In genomic region chr10:97538401-97538800, GRCh38 we compare ENCODE assay signal across 18 cellular contexts. TPM values are rescaled to one million over a fixed set of nuclear protein-coding genes. Genes with fewer than 3 reads are reported as not detected.
DNase-seq lines count a peak whose midpoint lies in the region; ATAC-seq, FAIRE-seq and TF ChIP-seq lines count a peak whose summit lies in the region.
"Had no signal": no experiment of that assay in that cellular context is flagged by ENCODE, and none has a peak within 500 bp of the region (broad histone marks: within the 10 kb centered on the region; RNA-seq: fewer than 3 reads in every experiment).

No MANE protein-coding gene starts in this region.

- no TSS peak for BruUV-seq in endothelial cell of umbilical vein (replicated peaks; lab: Mats Ljungman, UMichigan)

- dilution Hi-C loops in endothelial cell of umbilical vein (cut with MboI; ENCODE audit: extremely low pct_ligation_motif_present, low sequenced_read_pairs), result no loop called here

- no peaks in the 10 kb centered on the region for H3K9me3 Mint-ChIP-seq in stimulated activated memory B cell treated with anti-CD40 and anti-IgM and Interleukin-4, amounts not matched to agents 10 μg/mL and 1 μg/mL and 100 μg/mL, for 72 hours

- WGBS in A549 (ENCODE audit: missing lambda C conversion rate), result 33% methylated on average over 4 of the region's 4 CpGs

- no peak for TF ChIP-seq RAD21 in A549 (conservative IDR thresholded peaks at IDR 0.05 in 1 of 2, IDR thresholded peaks at IDR 0.05 in 1 of 2)

- no peak for TF ChIP-seq POLR2A in A549 (IDR thresholded peaks at IDR 0.05; ENCODE audit: low read length)
- no peak for TF ChIP-seq POLR2A in endothelial cell of umbilical vein (IDR thresholded peaks at IDR 0.05; ENCODE audit: low read depth, low read length)

- DNase-seq in A549 (ENCODE audit: low read depth in 1 of 2, low spot score in 1 of 2), result peak in 1 of 2 experiments; percentile 52
- peak; percentile 40 for DNase-seq in RPMI7951 (ENCODE audit: low read depth)
- DNase-seq in endothelial cell of umbilical vein (ENCODE audit: low read depth, low spot score), result no peak
- no peak for DNase-seq in osteoblast (ENCODE audit: insufficient read length, low spot score, missing footprints)
- DNase-seq in left colon, result no peak
- DNase-seq in HCEC 1CT, result no peak
- DNase-seq: activated CD8-positive, alpha-beta memory T cell treated with anti-CD3 and anti-CD28 coated beads, Interleukin-2, amount 10 ng/mL, durations not matched to agents 7 days and 5 days; DMS153; effector memory CD4-positive, alpha-beta T cell; hypothalamus; NCI-H1436; NCI-H526 treated with DMSO at 0.1 percent for 48 hours had no signal

- no peaks in the 10 kb centered on the region for H3K36me3 Mint-ChIP-seq in stimulated activated memory B cell treated with anti-CD40 and anti-IgM and Interleukin-4, amounts not matched to agents 10 μg/mL and 1 μg/mL and 100 μg/mL, for 72 hours
- H3K36me3 Mint-ChIP-seq: activated CD8-positive, alpha-beta memory T cell treated with anti-CD3 and anti-CD28 coated beads, Interleukin-2, amount 10 ng/mL, durations not matched to agents 7 days and 5 days; activated naive CD8-positive, alpha-beta T cell had no signal

- H3K9ac ChIP-seq in endothelial cell of umbilical vein (replicated peaks; ENCODE audit: extremely low read depth, insufficient read depth, low read length), result no peak overlapping the region

- peak overlapping the region; percentile 21 for H2AFZ ChIP-seq in endothelial cell of umbilical vein (ENCODE audit: low read depth, low read length)
- H2AFZ ChIP-seq in osteoblast (ENCODE audit: low read length), result no peak overlapping the region

- no peak overlapping the region for H3K4me3 Mint-ChIP-seq in stimulated activated memory B cell treated with anti-CD40 and anti-IgM and Interleukin-4, amounts not matched to agents 10 μg/mL and 1 μg/mL and 100 μg/mL, for 72 hours
- H3K4me3 Mint-ChIP-seq: activated CD8-positive, alpha-beta memory T cell treated with anti-CD3 and anti-CD28 coated beads, Interleukin-2, amount 10 ng/mL, durations not matched to agents 7 days and 5 days; activated naive CD8-positive, alpha-beta T cell had no signal

- TF ChIP-seq CTCF in A549 (IDR thresholded peaks at IDR 0.05) (no peak), endothelial cell of umbilical vein (IDR thresholded peaks at IDR 0.05; ENCODE audit: extremely low read depth in 1 of 2, insufficient read depth in 1 of 2, low read depth in 1 of 2, low read length in 2 of 2) (no peak), osteoblast (IDR thresholded peaks at IDR 0.05; ENCODE audit: extremely low read depth, low read depth, low read length) (no peak)

- H3K4me1 ChIP-seq in A549 (peaks cover 54% of the 10 kb centered on the region), endothelial cell of umbilical vein (ENCODE audit: control insufficient read depth, extremely low read depth, insufficient read depth, low read length) (peaks cover 40% of the 10 kb centered on the region), osteoblast (ENCODE audit: insufficient read depth, low read length) (peaks cover 55% of the 10 kb centered on the region)

- intact Hi-C loops in endothelial cell of umbilical vein (cut with micrococcal nuclease) (no loop called here), left colon (cut with DNase I, micrococcal nuclease) (no loop called here)

- H3K27ac ChIP-seq in A549 (peak overlapping the region; percentile 43 to 92), endothelial cell of umbilical vein (ENCODE audit: insufficient read depth, low read depth, low read length) (peak overlapping the region; percentile 8), osteoblast (ENCODE audit: low read depth, low read length) (peak overlapping the region; percentile 67)

- no peak for TF ChIP-seq EP300 in A549 (IDR thresholded peaks at IDR 0.05)

- H3K27me3 ChIP-seq in endothelial cell of umbilical vein (ENCODE audit: control insufficient read depth in 2 of 2, insufficient read depth in 2 of 2, low read length in 2 of 2), result no peaks in the 10 kb centered on the region
- no peaks in the 10 kb centered on the region for H3K27me3 ChIP-seq in osteoblast (ENCODE audit: insufficient read depth, low read length)
- H3K27me3 ChIP-seq: tibial nerve had no signal

- ATAC-seq in A549 (no peak; a peak in 1 of 6 replicates), HG03457 (IDR thresholded peaks at IDR 0.05; ENCODE audit: unreplicated experiment) (no peak), left colon (no peak)
- no peak for ATAC-seq in stimulated activated memory B cell treated with anti-CD40 and anti-IgM and Interleukin-4, amounts not matched to agents 10 μg/mL and 1 μg/mL and 100 μg/mL, for 72 hours
- ATAC-seq: activated CD8-positive, alpha-beta memory T cell treated with anti-CD3 and anti-CD28 coated beads, Interleukin-2, amount 10 ng/mL, durations not matched to agents 7 days and 5 days; GM12878 had no signal

- no peaks in the 10 kb centered on the region for H4K20me1 ChIP-seq in endothelial cell of umbilical vein (replicated peaks; ENCODE audit: control insufficient read depth, extremely low read depth, insufficient read depth, low read length)
- H4K20me1 ChIP-seq in osteoblast (ENCODE audit: insufficient read depth, low read length), result no peaks in the 10 kb centered on the region

- POLR2A ChIA-PET in A549 (lab: Yijun Ruan, JAX), result no interaction called here
- POLR2A ChIA-PET in endothelial cell of umbilical vein (lab: Charles Lee), result no interaction called here

- peak overlapping the region; percentile 22 for H3K4me2 ChIP-seq in A549
- no peak overlapping the region for H3K4me2 ChIP-seq in endothelial cell of umbilical vein (ENCODE audit: insufficient read depth, low read length)
- peak overlapping the region; percentile 23 for H3K4me2 ChIP-seq in osteoblast (ENCODE audit: insufficient read depth, low read length)

- CTCF ChIA-PET in A549 (lab: Yijun Ruan, JAX), result interaction anchor here (0.7 to 11.6 kb wide), 11 partner anchors 12 to 102 kb away, joined by 3 to 213 read pairs (median 5); partner anchors contain the start of gene ANKRD2
- CTCF ChIA-PET in endothelial cell of umbilical vein (lab: Charles Lee), result interaction anchor here (1.3 to 6.6 kb wide), 5 partner anchors 15 to 74 kb away, joined by 3 to 93 read pairs (median 11); partner anchors contain the start of gene ANKRD2

- H3K36me3 ChIP-seq in endothelial cell of umbilical vein (ENCODE audit: control insufficient read depth in 2 of 2, extremely low read depth in 1 of 2, insufficient read depth in 2 of 2, low read length in 2 of 2), result no peaks in the 10 kb centered on the region
- no peaks in the 10 kb centered on the region for H3K36me3 ChIP-seq in osteoblast (ENCODE audit: insufficient read depth, low read length)
- H3K36me3 ChIP-seq: tibial nerve had no signal

- peaks cover 16% of the 10 kb centered on the region for H3K4me1 Mint-ChIP-seq in stimulated activated memory B cell treated with anti-CD40 and anti-IgM and Interleukin-4, amounts not matched to agents 10 μg/mL and 1 μg/mL and 100 μg/mL, for 72 hours

- H3K27me3 Mint-ChIP-seq in stimulated activated memory B cell treated with anti-CD40 and anti-IgM and Interleukin-4, amounts not matched to agents 10 μg/mL and 1 μg/mL and 100 μg/mL, for 72 hours, result peaks cover 8% of the 10 kb centered on the region
- H3K27me3 Mint-ChIP-seq: activated CD8-positive, alpha-beta memory T cell treated with anti-CD3 and anti-CD28 coated beads, Interleukin-2, amount 10 ng/mL, durations not matched to agents 7 days and 5 days; activated naive CD8-positive, alpha-beta T cell had no signal

- no peak for FAIRE-seq in A549 (lab: Jason Lieb, UNC)
- FAIRE-seq in endothelial cell of umbilical vein (lab: Jason Lieb, UNC), result peak; percentile 85
- FAIRE-seq: GM12878, GM19239 had no signal

- no peak overlapping the region for H3K27ac Mint-ChIP-seq in stimulated activated memory B cell treated with anti-CD40 and anti-IgM and Interleukin-4, amounts not matched to agents 10 μg/mL and 1 μg/mL and 100 μg/mL, for 72 hours
- H3K27ac Mint-ChIP-seq: activated CD8-positive, alpha-beta memory T cell treated with anti-CD3 and anti-CD28 coated beads, Interleukin-2, amount 10 ng/mL, durations not matched to agents 7 days and 5 days; activated naive CD8-positive, alpha-beta T cell had no signal

- H3K4me3 ChIP-seq in A549, result no peak overlapping the region
- H3K4me3 ChIP-seq in endothelial cell of umbilical vein (replicated peaks in 1 of 3; ENCODE audit: insufficient read depth in 1 of 3, low read depth in 1 of 3, low read length in 3 of 3), result no peak overlapping the region
- no peak overlapping the region for H3K4me3 ChIP-seq in osteoblast (ENCODE audit: insufficient read depth, low read length)
- H3K4me3 ChIP-seq: GM12878, tibial nerve had no signal

- no peaks in the 10 kb centered on the region for H3K9me1 ChIP-seq in endothelial cell of umbilical vein (replicated peaks; ENCODE audit: control insufficient read depth, extremely low read depth, insufficient read depth, low read length)

- H3K9me3 ChIP-seq in A549, result no peaks in the 10 kb centered on the region
- H3K9me3 ChIP-seq in endothelial cell of umbilical vein (replicated peaks; ENCODE audit: control insufficient read depth, insufficient read depth, low read length), result no peaks in the 10 kb centered on the region
- H3K9me3 ChIP-seq in osteoblast (ENCODE audit: low read depth, low read length), result no peaks in the 10 kb centered on the region
- H3K9me3 ChIP-seq: tibial nerve had no signal

- H3K79me2 ChIP-seq in endothelial cell of umbilical vein (ENCODE audit: control insufficient read depth, insufficient read depth, low read length) (peaks cover 4% of the 10 kb centered on the region), osteoblast (ENCODE audit: insufficient read depth, low read length) (peaks cover 32% of the 10 kb centered on the region)

RNA-seq across cellular contexts. Expression of gene ANKRD2, which starts 34.2 kb away (rescaled TPM):
- polyA plus RNA-seq in A549 (2011; rRNA removed) (0.90 and 1.5 TPM in 2 replicates), A549 (2017; fragmentation: RNase III; extraction: RNeasy Plus Mini Kit Qiagen cat#74134 plus additional on column Dnase treatment) (4.7 to 8.4 TPM (median 5.8 TPM) in 3 replicates), endothelial cell of umbilical vein (1.7 and 1.8 TPM in 2 replicates)
- 12.2 and 12.7 TPM in 2 replicates for polyA plus RNA-seq in A549 (2012; cell fraction: cytosol; rRNA removed)
- 13.6 and 13.9 TPM in 2 replicates for polyA plus RNA-seq in A549 (2012; cell fraction: nucleus; rRNA removed)
- 0.45 and 1.4 TPM in 2 replicates for polyA minus RNA-seq in A549 (2011; rRNA and poly(A)+ RNA removed)
- total RNA-seq in RPMI7951 (2014; rRNA removed; shearing (Covaris generic)), result not detected in 2 replicates
- total RNA-seq in endothelial cell of umbilical vein (1.6 and 2.3 TPM in 2 replicates), osteoblast (0.29 and 0.72 TPM in 2 replicates), left colon (not detected)
- polyA plus RNA-seq in endothelial cell of umbilical vein (2011; cell fraction: cytosol; rRNA removed), result 1.7 and 1.9 TPM in 2 replicates
- polyA plus RNA-seq in endothelial cell of umbilical vein (2011; cell fraction: nucleus; rRNA removed), result 0.91 and 1.1 TPM in 2 replicates
- 2.4 and 3.5 TPM in 2 replicates for polyA plus RNA-seq in endothelial cell of umbilical vein (2012)
- 0.59 and 1.1 TPM in 2 replicates for polyA minus RNA-seq in endothelial cell of umbilical vein
- not detected for polyA minus RNA-seq in endothelial cell of umbilical vein (2011; cell fraction: cytosol; rRNA and poly(A)+ RNA removed)
- 0.63 TPM in 1 of 2 replicates, not detected in the other for polyA minus RNA-seq in endothelial cell of umbilical vein (2011; cell fraction: nucleus; rRNA and poly(A)+ RNA removed)

RNA-seq across cellular contexts. Expression of gene UBTD1, which starts 39.7 kb away (rescaled TPM):
- polyA plus RNA-seq in A549 (2011; rRNA removed) (4.8 and 5.9 TPM in 2 replicates), A549 (2017; fragmentation: RNase III; extraction: RNeasy Plus Mini Kit Qiagen cat#74134 plus additional on column Dnase treatment) (9.1 to 11.6 TPM (median 10.4 TPM) in 3 replicates), endothelial cell of umbilical vein (63.7 and 89.3 TPM in 2 replicates)
- polyA plus RNA-seq in A549 (2012; cell fraction: cytosol; rRNA removed), result 16.8 and 21.8 TPM in 2 replicates
- polyA plus RNA-seq in A549 (2012; cell fraction: nucleus; rRNA removed), result 14.3 and 19.8 TPM in 2 replicates
- polyA minus RNA-seq in A549 (2011; rRNA and poly(A)+ RNA removed), result 1.7 and 4.1 TPM in 2 replicates
- 16.8 and 18.5 TPM in 2 replicates for total RNA-seq in RPMI7951 (2014; rRNA removed; shearing (Covaris generic))
- total RNA-seq in endothelial cell of umbilical vein (42.6 and 44.1 TPM in 2 replicates), osteoblast (29.0 and 32.7 TPM in 2 replicates), left colon (1 to 10 TPM; 1.8 to 2.4 TPM)
- 49.2 and 66.4 TPM in 2 replicates for polyA plus RNA-seq in endothelial cell of umbilical vein (2011; cell fraction: cytosol; rRNA removed)
- 18.1 and 22.7 TPM in 2 replicates for polyA plus RNA-seq in endothelial cell of umbilical vein (2011; cell fraction: nucleus; rRNA removed)
- 24.5 and 41.0 TPM in 2 replicates for polyA plus RNA-seq in endothelial cell of umbilical vein (2012)
- polyA minus RNA-seq in endothelial cell of umbilical vein, result 14.8 and 20.9 TPM in 2 replicates
- polyA minus RNA-seq in endothelial cell of umbilical vein (2011; cell fraction: cytosol; rRNA and poly(A)+ RNA removed), result 3.6 TPM
- 5.1 and 10.4 TPM in 2 replicates for polyA minus RNA-seq in endothelial cell of umbilical vein (2011; cell fraction: nucleus; rRNA and poly(A)+ RNA removed)

RNA-seq across cellular contexts. Expression of gene MMS19, which starts 40.2 kb away (rescaled TPM):
- 65.6 and 83.4 TPM in 2 replicates for polyA plus RNA-seq in A549 (2011; rRNA removed)
- polyA plus RNA-seq in A549 (2012; cell fraction: cytosol; rRNA removed), result 58.3 and 75.3 TPM in 2 replicates
- polyA plus RNA-seq in A549 (2012; cell fraction: nucleus; rRNA removed), result 193 and 200 TPM in 2 replicates
- 56.3 to 60.6 TPM (median 60.4 TPM) in 3 replicates for polyA plus RNA-seq in A549 (2017; fragmentation: RNase III; extraction: RNeasy Plus Mini Kit Qiagen cat#74134 plus additional on column Dnase treatment)
- polyA minus RNA-seq in A549 (2011; rRNA and poly(A)+ RNA removed), result 136 and 153 TPM in 2 replicates
- 73.9 and 87.0 TPM in 2 replicates for total RNA-seq in RPMI7951 (2014; rRNA removed; shearing (Covaris generic))
- 80.9 and 95.2 TPM in 2 replicates for total RNA-seq in endothelial cell of umbilical vein
- polyA plus RNA-seq in endothelial cell of umbilical vein, result 123 and 135 TPM in 2 replicates
- polyA plus RNA-seq in endothelial cell of umbilical vein (2011; cell fraction: cytosol; rRNA removed), result 77.1 and 82.2 TPM in 2 replicates
- 284 and 338 TPM in 2 replicates for polyA plus RNA-seq in endothelial cell of umbilical vein (2011; cell fraction: nucleus; rRNA removed)
- polyA plus RNA-seq in endothelial cell of umbilical vein (2012), result 68.3 and 74.8 TPM in 2 replicates
- polyA minus RNA-seq in endothelial cell of umbilical vein, result 155 and 161 TPM in 2 replicates
- 55.2 TPM for polyA minus RNA-seq in endothelial cell of umbilical vein (2011; cell fraction: cytosol; rRNA and poly(A)+ RNA removed)
- polyA minus RNA-seq in endothelial cell of umbilical vein (2011; cell fraction: nucleus; rRNA and poly(A)+ RNA removed), result 90.5 and 121 TPM in 2 replicates
- total RNA-seq in osteoblast, result 60.4 and 63.0 TPM in 2 replicates
- 10 to 100 TPM; 38.9 to 42.3 TPM for total RNA-seq in left colon

RNA-seq across cellular contexts. Expression of gene HOGA1, which starts 45.8 kb away (rescaled TPM):
- 2.0 TPM in 2 replicates for polyA plus RNA-seq in A549 (2011; rRNA removed)
- 2.0 and 2.8 TPM in 2 replicates for polyA plus RNA-seq in A549 (2012; cell fraction: cytosol; rRNA removed)
- 3.5 and 3.6 TPM in 2 replicates for polyA plus RNA-seq in A549 (2012; cell fraction: nucleus; rRNA removed)
- polyA plus RNA-seq in A549 (2017; fragmentation: RNase III; extraction: RNeasy Plus Mini Kit Qiagen cat#74134 plus additional on column Dnase treatment), result 3.1 to 3.5 TPM (median 3.1 TPM) in 3 replicates
- polyA minus RNA-seq in A549 (2011; rRNA and poly(A)+ RNA removed), result 1.4 and 2.5 TPM in 2 replicates
- 0.24 and 0.78 TPM in 2 replicates for total RNA-seq in RPMI7951 (2014; rRNA removed; shearing (Covaris generic))
- 0.46 and 0.91 TPM in 2 replicates for total RNA-seq in endothelial cell of umbilical vein
- polyA plus RNA-seq in endothelial cell of umbilical vein, result 0.44 and 0.48 TPM in 2 replicates
- 0.41 and 0.44 TPM in 2 replicates for polyA plus RNA-seq in endothelial cell of umbilical vein (2011; cell fraction: cytosol; rRNA removed)
- 0.60 and 0.61 TPM in 2 replicates for polyA plus RNA-seq in endothelial cell of umbilical vein (2011; cell fraction: nucleus; rRNA removed)
- 0.72 and 1.1 TPM in 2 replicates for polyA plus RNA-seq in endothelial cell of umbilical vein (2012)
- 0.42 and 0.49 TPM in 2 replicates for polyA minus RNA-seq in endothelial cell of umbilical vein
- 0.41 TPM for polyA minus RNA-seq in endothelial cell of umbilical vein (2011; cell fraction: cytosol; rRNA and poly(A)+ RNA removed)
- polyA minus RNA-seq in endothelial cell of umbilical vein (2011; cell fraction: nucleus; rRNA and poly(A)+ RNA removed), result 0.43 and 0.96 TPM in 2 replicates
- total RNA-seq in osteoblast, result 1.4 and 2.7 TPM in 2 replicates
- under 1 TPM in 1 of 2 donors, not detected in 1; 0.15 TPM for total RNA-seq in left colon
- total RNA-seq: activated CD8-positive, alpha-beta memory T cell treated with anti-CD3 and anti-CD28 coated beads, Interleukin-2, amount 10 ng/mL, durations not matched to agents 7 days and 5 days; GM12878 had no signal

RNA-seq across cellular contexts. Expression of gene C10orf62, which starts 51.1 kb away (rescaled TPM):
- polyA plus RNA-seq in A549 (2011; rRNA removed), result 0.12 TPM in 1 of 2 replicates, not detected in the other
- 0.07 and 0.09 TPM in 2 replicates for polyA plus RNA-seq in A549 (2012; cell fraction: cytosol; rRNA removed)
- polyA plus RNA-seq in A549 (2012; cell fraction: nucleus; rRNA removed), result 0.53 and 0.73 TPM in 2 replicates
- 0.10 TPM in 1 of 3 replicates, not detected in the others for polyA plus RNA-seq in A549 (2017; fragmentation: RNase III; extraction: RNeasy Plus Mini Kit Qiagen cat#74134 plus additional on column Dnase treatment)
- polyA minus RNA-seq in A549 (2011; rRNA and poly(A)+ RNA removed), result 0.73 and 0.91 TPM in 2 replicates
- total RNA-seq in RPMI7951 (2014; rRNA removed; shearing (Covaris generic)), result 0.10 TPM in 1 of 2 replicates, not detected in the other
- not detected in 2 replicates for total RNA-seq in endothelial cell of umbilical vein
- polyA plus RNA-seq in endothelial cell of umbilical vein, result not detected in 2 replicates
- polyA plus RNA-seq in endothelial cell of umbilical vein (2011; cell fraction: cytosol; rRNA removed), result not detected in 2 replicates
- polyA plus RNA-seq in endothelial cell of umbilical vein (2011; cell fraction: nucleus; rRNA removed), result 0.11 and 0.21 TPM in 2 replicates
- polyA plus RNA-seq in endothelial cell of umbilical vein (2012), result not detected in 2 replicates
- not detected in 2 replicates for polyA minus RNA-seq in endothelial cell of umbilical vein
- not detected for polyA minus RNA-seq in endothelial cell of umbilical vein (2011; cell fraction: cytosol; rRNA and poly(A)+ RNA removed)
- polyA minus RNA-seq in endothelial cell of umbilical vein (2011; cell fraction: nucleus; rRNA and poly(A)+ RNA removed), result not detected in 2 replicates
- 0.29 and 0.36 TPM in 2 replicates for total RNA-seq in osteoblast
- not detected for total RNA-seq in left colon
- total RNA-seq: activated CD8-positive, alpha-beta memory T cell treated with anti-CD3 and anti-CD28 coated beads, Interleukin-2, amount 10 ng/mL, durations not matched to agents 7 days and 5 days; GM12878 had no signal
- polyA plus RNA-seq: GM12878 had no signal

Comparison
In these comparisons a context has a peak if more than half of its experiments do, and no peak if none do; other contexts are left out.
1. H3K27ac ChIP-seq: peak in every context shown above with its lines; median percentile 68 in A549; 67 in osteoblast; 8 in endothelial cell of umbilical vein.